ENCODE assay signal across 1 cellular context in genomic region chr7:4830176-4830575, GRCh38.
A peak's percentile ranks its signal among the peaks of the same experiment; 100 is the strongest.
TF ChIP-seq lines count a peak whose summit lies in the region.

No MANE protein-coding gene starts in this region.

TF ChIP-seq in HepG2, 621 proteins besides CTCF, POLR2A, EP300 and RAD21 (continued from another document and continues in another):
- TF ChIP-seq, protein P1, sequence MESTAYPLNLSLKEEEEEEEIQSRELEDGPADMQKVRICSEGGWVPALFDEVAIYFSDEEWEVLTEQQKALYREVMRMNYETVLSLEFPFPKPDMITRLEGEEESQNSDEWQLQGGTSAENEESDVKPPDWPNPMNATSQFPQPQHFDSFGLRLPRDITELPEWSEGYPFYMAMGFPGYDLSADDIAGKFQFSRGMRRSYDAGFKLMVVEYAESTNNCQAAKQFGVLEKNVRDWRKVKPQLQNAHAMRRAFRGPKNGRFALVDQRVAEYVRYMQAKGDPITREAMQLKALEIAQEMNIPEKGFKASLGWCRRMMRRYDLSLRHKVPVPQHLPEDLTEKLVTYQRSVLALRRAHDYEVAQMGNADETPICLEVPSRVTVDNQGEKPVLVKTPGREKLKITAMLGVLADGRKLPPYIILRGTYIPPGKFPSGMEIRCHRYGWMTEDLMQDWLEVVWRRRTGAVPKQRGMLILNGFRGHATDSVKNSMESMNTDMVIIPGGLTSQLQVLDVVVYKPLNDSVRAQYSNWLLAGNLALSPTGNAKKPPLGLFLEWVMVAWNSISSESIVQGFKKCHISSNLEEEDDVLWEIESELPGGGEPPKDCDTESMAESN (CRISPR knock-in tag; conservative IDR thresholded peaks at IDR 0.05), result no peak
- TF ChIP-seq ZSCAN9 (CRISPR knock-in tag; IDR thresholded peaks at IDR 0.05; ENCODE audit: borderline replicate concordance) (no peak), NRL (CRISPR knock-in tag; IDR thresholded peaks at IDR 0.05; ENCODE audit: borderline replicate concordance) (no peak), ATRX (CRISPR knock-in tag; IDR thresholded peaks at IDR 0.05; ENCODE audit: borderline replicate concordance) (no peak), RXRA (CRISPR knock-in tag; IDR thresholded peaks at IDR 0.05) (no peak), HCFC1 (IDR thresholded peaks at IDR 0.05; ENCODE audit: low read depth, low read length) (no peak), NAIF1 (CRISPR knock-in tag; IDR thresholded peaks at IDR 0.05; ENCODE audit: borderline replicate concordance) (no peak), RBAK (CRISPR knock-in tag; IDR thresholded peaks at IDR 0.05) (no peak), ZNF331 (CRISPR knock-in tag; IDR thresholded peaks at IDR 0.05) (peak; percentile 82), ZNF777 (CRISPR knock-in tag; IDR thresholded peaks at IDR 0.05) (no peak), ZNF138 (CRISPR knock-in tag; IDR thresholded peaks at IDR 0.05; ENCODE audit: low read depth) (peak; percentile 63; the same call in 1 of the 2 replicates), ERF (CRISPR knock-in tag; IDR thresholded peaks at IDR 0.05) (peak; percentile 73; the same call in 1 of the 2 replicates), ZNF792 (CRISPR knock-in tag; IDR thresholded peaks at IDR 0.05) (peak; percentile 56; the same call in 1 of the 2 replicates), PLRG1 (conservative IDR thresholded peaks at IDR 0.05) (no peak), BRCA1 (CRISPR knock-in tag; IDR thresholded peaks at IDR 0.05) (no peak), XBP1 (CRISPR knock-in tag; IDR thresholded peaks at IDR 0.05) (no peak), ZNF552 (CRISPR knock-in tag; IDR thresholded peaks at IDR 0.05; ENCODE audit: borderline replicate concordance) (no peak), GMEB1 (CRISPR knock-in tag; IDR thresholded peaks at IDR 0.05; ENCODE audit: borderline replicate concordance) (no peak), RARG (CRISPR knock-in tag; IDR thresholded peaks at IDR 0.05; ENCODE audit: low read depth) (no peak), ZNF816 (CRISPR knock-in tag; IDR thresholded peaks at IDR 0.05; ENCODE audit: borderline replicate concordance) (no peak), BRD4 (CRISPR knock-in tag; IDR thresholded peaks at IDR 0.05) (no peak), NR2F6 (IDR thresholded peaks at IDR 0.05) (no peak), NR2F6 (CRISPR knock-in tag; IDR thresholded peaks at IDR 0.05) (no peak), JUN (CRISPR knock-in tag; IDR thresholded peaks at IDR 0.05) (no peak), GLI4 (CRISPR knock-in tag; IDR thresholded peaks at IDR 0.05; ENCODE audit: borderline replicate concordance) (no peak), ZNF296 (CRISPR knock-in tag; conservative IDR thresholded peaks at IDR 0.05) (no peak), ZNF550 (CRISPR knock-in tag; IDR thresholded peaks at IDR 0.05; ENCODE audit: borderline replicate concordance) (no peak), ZSCAN5A (CRISPR knock-in tag; IDR thresholded peaks at IDR 0.05; ENCODE audit: borderline replicate concordance) (no peak), FOXA3 (CRISPR knock-in tag; IDR thresholded peaks at IDR 0.05) (peak; percentile 59), MYC (CRISPR knock-in tag; IDR thresholded peaks at IDR 0.05; ENCODE audit: borderline replicate concordance) (no peak), SMAD1 (CRISPR knock-in tag; IDR thresholded peaks at IDR 0.05; ENCODE audit: borderline replicate concordance, low read depth) (no peak), ZNF468 (CRISPR knock-in tag; IDR thresholded peaks at IDR 0.05) (no peak), ZNF501 (CRISPR knock-in tag; IDR thresholded peaks at IDR 0.05) (peak; percentile 68), CREB3 (CRISPR knock-in tag; IDR thresholded peaks at IDR 0.05) (no peak), KDM4B (CRISPR knock-in tag; IDR thresholded peaks at IDR 0.05) (0 out of 2 replicates have a peak, but pooled peaks have one; percentile 70), SNRNP70 (IDR thresholded peaks at IDR 0.05; ENCODE audit: low read depth, low read length) (no peak), ZC3H4 (CRISPR knock-in tag; IDR thresholded peaks at IDR 0.05; ENCODE audit: borderline replicate concordance) (no peak), DDIT3 (CRISPR knock-in tag; IDR thresholded peaks at IDR 0.05) (no peak)
- TF ChIP-seq, protein P2, sequence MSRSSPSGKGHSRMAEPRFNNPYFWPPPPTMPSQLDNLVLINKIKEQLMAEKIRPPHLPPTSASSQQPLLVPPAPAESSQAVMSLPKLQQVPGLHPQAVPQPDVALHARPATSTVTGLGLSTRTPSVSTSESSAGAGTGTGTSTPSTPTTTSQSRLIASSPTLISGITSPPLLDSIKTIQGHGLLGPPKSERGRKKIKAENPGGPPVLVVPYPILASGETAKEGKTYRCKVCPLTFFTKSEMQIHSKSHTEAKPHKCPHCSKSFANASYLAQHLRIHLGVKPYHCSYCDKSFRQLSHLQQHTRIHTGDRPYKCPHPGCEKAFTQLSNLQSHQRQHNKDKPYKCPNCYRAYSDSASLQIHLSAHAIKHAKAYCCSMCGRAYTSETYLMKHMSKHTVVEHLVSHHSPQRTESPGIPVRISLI (CRISPR knock-in tag; IDR thresholded peaks at IDR 0.05; ENCODE audit: borderline replicate concordance), result no peak; the same call in 1 of the 2 replicates
- TF ChIP-seq, protein P3, sequence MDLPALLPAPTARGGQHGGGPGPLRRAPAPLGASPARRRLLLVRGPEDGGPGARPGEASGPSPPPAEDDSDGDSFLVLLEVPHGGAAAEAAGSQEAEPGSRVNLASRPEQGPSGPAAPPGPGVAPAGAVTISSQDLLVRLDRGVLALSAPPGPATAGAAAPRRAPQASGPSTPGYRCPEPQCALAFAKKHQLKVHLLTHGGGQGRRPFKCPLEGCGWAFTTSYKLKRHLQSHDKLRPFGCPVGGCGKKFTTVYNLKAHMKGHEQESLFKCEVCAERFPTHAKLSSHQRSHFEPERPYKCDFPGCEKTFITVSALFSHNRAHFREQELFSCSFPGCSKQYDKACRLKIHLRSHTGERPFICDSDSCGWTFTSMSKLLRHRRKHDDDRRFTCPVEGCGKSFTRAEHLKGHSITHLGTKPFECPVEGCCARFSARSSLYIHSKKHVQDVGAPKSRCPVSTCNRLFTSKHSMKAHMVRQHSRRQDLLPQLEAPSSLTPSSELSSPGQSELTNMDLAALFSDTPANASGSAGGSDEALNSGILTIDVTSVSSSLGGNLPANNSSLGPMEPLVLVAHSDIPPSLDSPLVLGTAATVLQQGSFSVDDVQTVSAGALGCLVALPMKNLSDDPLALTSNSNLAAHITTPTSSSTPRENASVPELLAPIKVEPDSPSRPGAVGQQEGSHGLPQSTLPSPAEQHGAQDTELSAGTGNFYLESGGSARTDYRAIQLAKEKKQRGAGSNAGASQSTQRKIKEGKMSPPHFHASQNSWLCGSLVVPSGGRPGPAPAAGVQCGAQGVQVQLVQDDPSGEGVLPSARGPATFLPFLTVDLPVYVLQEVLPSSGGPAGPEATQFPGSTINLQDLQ (CRISPR knock-in tag; IDR thresholded peaks at IDR 0.05), result no peak
- TF ChIP-seq, protein P4, sequence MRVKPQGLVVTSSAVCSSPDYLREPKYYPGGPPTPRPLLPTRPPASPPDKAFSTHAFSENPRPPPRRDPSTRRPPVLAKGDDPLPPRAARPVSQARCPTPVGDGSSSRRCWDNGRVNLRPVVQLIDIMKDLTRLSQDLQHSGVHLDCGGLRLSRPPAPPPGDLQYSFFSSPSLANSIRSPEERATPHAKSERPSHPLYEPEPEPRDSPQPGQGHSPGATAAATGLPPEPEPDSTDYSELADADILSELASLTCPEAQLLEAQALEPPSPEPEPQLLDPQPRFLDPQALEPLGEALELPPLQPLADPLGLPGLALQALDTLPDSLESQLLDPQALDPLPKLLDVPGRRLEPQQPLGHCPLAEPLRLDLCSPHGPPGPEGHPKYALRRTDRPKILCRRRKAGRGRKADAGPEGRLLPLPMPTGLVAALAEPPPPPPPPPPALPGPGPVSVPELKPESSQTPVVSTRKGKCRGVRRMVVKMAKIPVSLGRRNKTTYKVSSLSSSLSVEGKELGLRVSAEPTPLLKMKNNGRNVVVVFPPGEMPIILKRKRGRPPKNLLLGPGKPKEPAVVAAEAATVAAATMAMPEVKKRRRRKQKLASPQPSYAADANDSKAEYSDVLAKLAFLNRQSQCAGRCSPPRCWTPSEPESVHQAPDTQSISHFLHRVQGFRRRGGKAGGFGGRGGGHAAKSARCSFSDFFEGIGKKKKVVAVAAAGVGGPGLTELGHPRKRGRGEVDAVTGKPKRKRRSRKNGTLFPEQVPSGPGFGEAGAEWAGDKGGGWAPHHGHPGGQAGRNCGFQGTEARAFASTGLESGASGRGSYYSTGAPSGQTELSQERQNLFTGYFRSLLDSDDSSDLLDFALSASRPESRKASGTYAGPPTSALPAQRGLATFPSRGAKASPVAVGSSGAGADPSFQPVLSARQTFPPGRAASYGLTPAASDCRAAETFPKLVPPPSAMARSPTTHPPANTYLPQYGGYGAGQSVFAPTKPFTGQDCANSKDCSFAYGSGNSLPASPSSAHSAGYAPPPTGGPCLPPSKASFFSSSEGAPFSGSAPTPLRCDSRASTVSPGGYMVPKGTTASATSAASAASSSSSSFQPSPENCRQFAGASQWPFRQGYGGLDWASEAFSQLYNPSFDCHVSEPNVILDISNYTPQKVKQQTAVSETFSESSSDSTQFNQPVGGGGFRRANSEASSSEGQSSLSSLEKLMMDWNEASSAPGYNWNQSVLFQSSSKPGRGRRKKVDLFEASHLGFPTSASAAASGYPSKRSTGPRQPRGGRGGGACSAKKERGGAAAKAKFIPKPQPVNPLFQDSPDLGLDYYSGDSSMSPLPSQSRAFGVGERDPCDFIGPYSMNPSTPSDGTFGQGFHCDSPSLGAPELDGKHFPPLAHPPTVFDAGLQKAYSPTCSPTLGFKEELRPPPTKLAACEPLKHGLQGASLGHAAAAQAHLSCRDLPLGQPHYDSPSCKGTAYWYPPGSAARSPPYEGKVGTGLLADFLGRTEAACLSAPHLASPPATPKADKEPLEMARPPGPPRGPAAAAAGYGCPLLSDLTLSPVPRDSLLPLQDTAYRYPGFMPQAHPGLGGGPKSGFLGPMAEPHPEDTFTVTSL (CRISPR knock-in tag; IDR thresholded peaks at IDR 0.05; ENCODE audit: borderline replicate concordance), result no peak
- TF ChIP-seq, protein P5, sequence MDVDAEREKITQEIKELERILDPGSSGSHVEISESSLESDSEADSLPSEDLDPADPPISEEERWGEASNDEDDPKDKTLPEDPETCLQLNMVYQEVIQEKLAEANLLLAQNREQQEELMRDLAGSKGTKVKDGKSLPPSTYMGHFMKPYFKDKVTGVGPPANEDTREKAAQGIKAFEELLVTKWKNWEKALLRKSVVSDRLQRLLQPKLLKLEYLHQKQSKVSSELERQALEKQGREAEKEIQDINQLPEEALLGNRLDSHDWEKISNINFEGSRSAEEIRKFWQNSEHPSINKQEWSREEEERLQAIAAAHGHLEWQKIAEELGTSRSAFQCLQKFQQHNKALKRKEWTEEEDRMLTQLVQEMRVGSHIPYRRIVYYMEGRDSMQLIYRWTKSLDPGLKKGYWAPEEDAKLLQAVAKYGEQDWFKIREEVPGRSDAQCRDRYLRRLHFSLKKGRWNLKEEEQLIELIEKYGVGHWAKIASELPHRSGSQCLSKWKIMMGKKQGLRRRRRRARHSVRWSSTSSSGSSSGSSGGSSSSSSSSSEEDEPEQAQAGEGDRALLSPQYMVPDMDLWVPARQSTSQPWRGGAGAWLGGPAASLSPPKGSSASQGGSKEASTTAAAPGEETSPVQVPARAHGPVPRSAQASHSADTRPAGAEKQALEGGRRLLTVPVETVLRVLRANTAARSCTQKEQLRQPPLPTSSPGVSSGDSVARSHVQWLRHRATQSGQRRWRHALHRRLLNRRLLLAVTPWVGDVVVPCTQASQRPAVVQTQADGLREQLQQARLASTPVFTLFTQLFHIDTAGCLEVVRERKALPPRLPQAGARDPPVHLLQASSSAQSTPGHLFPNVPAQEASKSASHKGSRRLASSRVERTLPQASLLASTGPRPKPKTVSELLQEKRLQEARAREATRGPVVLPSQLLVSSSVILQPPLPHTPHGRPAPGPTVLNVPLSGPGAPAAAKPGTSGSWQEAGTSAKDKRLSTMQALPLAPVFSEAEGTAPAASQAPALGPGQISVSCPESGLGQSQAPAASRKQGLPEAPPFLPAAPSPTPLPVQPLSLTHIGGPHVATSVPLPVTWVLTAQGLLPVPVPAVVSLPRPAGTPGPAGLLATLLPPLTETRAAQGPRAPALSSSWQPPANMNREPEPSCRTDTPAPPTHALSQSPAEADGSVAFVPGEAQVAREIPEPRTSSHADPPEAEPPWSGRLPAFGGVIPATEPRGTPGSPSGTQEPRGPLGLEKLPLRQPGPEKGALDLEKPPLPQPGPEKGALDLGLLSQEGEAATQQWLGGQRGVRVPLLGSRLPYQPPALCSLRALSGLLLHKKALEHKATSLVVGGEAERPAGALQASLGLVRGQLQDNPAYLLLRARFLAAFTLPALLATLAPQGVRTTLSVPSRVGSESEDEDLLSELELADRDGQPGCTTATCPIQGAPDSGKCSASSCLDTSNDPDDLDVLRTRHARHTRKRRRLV (CRISPR knock-in tag; IDR thresholded peaks at IDR 0.05), result no peak
